In genomic region chr1:65066766-65067490, GRCh38 we compare ENCODE assay signal across 1 cellular context.
A peak's percentile ranks its signal among the peaks of the same experiment; 100 is the strongest.
TF ChIP-seq lines count a peak whose summit lies in the region.

No MANE protein-coding gene starts in this region.

TF ChIP-seq in HepG2, 621 proteins besides CTCF, POLR2A, EP300 and RAD21 (continued from another document and continues in another):
- TF ChIP-seq, protein P1, sequence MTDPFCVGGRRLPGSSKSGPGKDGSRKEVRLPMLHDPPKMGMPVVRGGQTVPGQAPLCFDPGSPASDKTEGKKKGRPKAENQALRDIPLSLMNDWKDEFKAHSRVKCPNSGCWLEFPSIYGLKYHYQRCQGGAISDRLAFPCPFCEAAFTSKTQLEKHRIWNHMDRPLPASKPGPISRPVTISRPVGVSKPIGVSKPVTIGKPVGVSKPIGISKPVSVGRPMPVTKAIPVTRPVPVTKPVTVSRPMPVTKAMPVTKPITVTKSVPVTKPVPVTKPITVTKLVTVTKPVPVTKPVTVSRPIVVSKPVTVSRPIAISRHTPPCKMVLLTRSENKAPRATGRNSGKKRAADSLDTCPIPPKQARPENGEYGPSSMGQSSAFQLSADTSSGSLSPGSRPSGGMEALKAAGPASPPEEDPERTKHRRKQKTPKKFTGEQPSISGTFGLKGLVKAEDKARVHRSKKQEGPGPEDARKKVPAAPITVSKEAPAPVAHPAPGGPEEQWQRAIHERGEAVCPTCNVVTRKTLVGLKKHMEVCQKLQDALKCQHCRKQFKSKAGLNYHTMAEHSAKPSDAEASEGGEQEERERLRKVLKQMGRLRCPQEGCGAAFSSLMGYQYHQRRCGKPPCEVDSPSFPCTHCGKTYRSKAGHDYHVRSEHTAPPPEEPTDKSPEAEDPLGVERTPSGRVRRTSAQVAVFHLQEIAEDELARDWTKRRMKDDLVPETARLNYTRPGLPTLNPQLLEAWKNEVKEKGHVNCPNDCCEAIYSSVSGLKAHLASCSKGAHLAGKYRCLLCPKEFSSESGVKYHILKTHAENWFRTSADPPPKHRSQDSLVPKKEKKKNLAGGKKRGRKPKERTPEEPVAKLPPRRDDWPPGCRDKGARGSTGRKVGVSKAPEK (CRISPR knock-in tag; IDR thresholded peaks at IDR 0.05; ENCODE audit: borderline replicate concordance): 0 out of 2 replicates have a peak, but pooled peaks have one; percentile 31
- 0 out of 2 replicates have a peak, but pooled peaks have one; percentile 27 for TF ChIP-seq ARID5B (CRISPR knock-in tag; IDR thresholded peaks at IDR 0.05)
- 0 out of 2 replicates have a peak, but pooled peaks have one; percentile 9 for TF ChIP-seq RBFOX2 (IDR thresholded peaks at IDR 0.05; ENCODE audit: low read depth, low read length)
- TF ChIP-seq GTF3A (CRISPR knock-in tag; conservative IDR thresholded peaks at IDR 0.05): no peak
- TF ChIP-seq ZNF20 (CRISPR knock-in tag; IDR thresholded peaks at IDR 0.05): no peak
- TF ChIP-seq ZNF747 (CRISPR knock-in tag; IDR thresholded peaks at IDR 0.05; ENCODE audit: borderline replicate concordance): no peak
- 0 out of 2 replicates have a peak, but pooled peaks have one; percentile 33 for TF ChIP-seq HIVEP1 (CRISPR knock-in tag; IDR thresholded peaks at IDR 0.05)
- TF ChIP-seq IKZF4 (CRISPR knock-in tag; IDR thresholded peaks at IDR 0.05; ENCODE audit: borderline replicate concordance, low read depth, not compliant biosample characterization): no peak
- no peak for TF ChIP-seq ZNF33B (CRISPR knock-in tag; IDR thresholded peaks at IDR 0.05)
- TF ChIP-seq ZNF776 (CRISPR knock-in tag; IDR thresholded peaks at IDR 0.05): peak; percentile 48; the same call in 1 of the 2 replicates
- TF ChIP-seq, protein P2, sequence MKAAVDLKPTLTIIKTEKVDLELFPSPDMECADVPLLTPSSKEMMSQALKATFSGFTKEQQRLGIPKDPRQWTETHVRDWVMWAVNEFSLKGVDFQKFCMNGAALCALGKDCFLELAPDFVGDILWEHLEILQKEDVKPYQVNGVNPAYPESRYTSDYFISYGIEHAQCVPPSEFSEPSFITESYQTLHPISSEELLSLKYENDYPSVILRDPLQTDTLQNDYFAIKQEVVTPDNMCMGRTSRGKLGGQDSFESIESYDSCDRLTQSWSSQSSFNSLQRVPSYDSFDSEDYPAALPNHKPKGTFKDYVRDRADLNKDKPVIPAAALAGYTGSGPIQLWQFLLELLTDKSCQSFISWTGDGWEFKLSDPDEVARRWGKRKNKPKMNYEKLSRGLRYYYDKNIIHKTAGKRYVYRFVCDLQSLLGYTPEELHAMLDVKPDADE (CRISPR knock-in tag; IDR thresholded peaks at IDR 0.05): 0 out of 2 replicates have a peak, but pooled peaks have one; percentile 36
- TF ChIP-seq ZNF12 (CRISPR knock-in tag; IDR thresholded peaks at IDR 0.05): no peak
- peak; percentile 36 for TF ChIP-seq MAX (IDR thresholded peaks at IDR 0.05)
- TF ChIP-seq, protein P3, sequence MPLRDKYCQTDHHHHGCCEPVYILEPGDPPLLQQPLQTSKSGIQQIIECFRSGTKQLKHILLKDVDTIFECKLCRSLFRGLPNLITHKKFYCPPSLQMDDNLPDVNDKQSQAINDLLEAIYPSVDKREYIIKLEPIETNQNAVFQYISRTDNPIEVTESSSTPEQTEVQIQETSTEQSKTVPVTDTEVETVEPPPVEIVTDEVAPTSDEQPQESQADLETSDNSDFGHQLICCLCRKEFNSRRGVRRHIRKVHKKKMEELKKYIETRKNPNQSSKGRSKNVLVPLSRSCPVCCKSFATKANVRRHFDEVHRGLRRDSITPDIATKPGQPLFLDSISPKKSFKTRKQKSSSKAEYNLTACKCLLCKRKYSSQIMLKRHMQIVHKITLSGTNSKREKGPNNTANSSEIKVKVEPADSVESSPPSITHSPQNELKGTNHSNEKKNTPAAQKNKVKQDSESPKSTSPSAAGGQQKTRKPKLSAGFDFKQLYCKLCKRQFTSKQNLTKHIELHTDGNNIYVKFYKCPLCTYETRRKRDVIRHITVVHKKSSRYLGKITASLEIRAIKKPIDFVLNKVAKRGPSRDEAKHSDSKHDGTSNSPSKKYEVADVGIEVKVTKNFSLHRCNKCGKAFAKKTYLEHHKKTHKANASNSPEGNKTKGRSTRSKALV (CRISPR knock-in tag; IDR thresholded peaks at IDR 0.05): peak; percentile 22; the same call in 1 of the 2 replicates
- no peak for TF ChIP-seq AGO1 (IDR thresholded peaks at IDR 0.05; ENCODE audit: low read depth, low read length, poor library complexity, severe bottlenecking)
- TF ChIP-seq, protein P4, sequence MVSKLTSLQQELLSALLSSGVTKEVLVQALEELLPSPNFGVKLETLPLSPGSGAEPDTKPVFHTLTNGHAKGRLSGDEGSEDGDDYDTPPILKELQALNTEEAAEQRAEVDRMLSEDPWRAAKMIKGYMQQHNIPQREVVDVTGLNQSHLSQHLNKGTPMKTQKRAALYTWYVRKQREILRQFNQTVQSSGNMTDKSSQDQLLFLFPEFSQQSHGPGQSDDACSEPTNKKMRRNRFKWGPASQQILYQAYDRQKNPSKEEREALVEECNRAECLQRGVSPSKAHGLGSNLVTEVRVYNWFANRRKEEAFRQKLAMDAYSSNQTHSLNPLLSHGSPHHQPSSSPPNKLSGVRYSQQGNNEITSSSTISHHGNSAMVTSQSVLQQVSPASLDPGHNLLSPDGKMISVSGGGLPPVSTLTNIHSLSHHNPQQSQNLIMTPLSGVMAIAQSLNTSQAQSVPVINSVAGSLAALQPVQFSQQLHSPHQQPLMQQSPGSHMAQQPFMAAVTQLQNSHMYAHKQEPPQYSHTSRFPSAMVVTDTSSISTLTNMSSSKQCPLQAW (CRISPR knock-in tag; IDR thresholded peaks at IDR 0.05): no peak
- no peak for TF ChIP-seq ELF4 (CRISPR knock-in tag; IDR thresholded peaks at IDR 0.05; ENCODE audit: borderline replicate concordance)
- TF ChIP-seq ZNF235 (CRISPR knock-in tag; IDR thresholded peaks at IDR 0.05; ENCODE audit: borderline replicate concordance): no peak
- TF ChIP-seq NFE2L1 (CRISPR knock-in tag; IDR thresholded peaks at IDR 0.05; ENCODE audit: borderline replicate concordance): no peak
- no peak for TF ChIP-seq TRAFD1 (CRISPR knock-in tag; IDR thresholded peaks at IDR 0.05; ENCODE audit: borderline replicate concordance)
- TF ChIP-seq CBX5 (CRISPR knock-in tag; IDR thresholded peaks at IDR 0.05; ENCODE audit: borderline replicate concordance): no peak
- no peak for TF ChIP-seq SYNCRIP (IDR thresholded peaks at IDR 0.05; ENCODE audit: insufficient read depth, low read depth, low read length)
- no peak for TF ChIP-seq ZNF790 (CRISPR knock-in tag; IDR thresholded peaks at IDR 0.05; ENCODE audit: borderline replicate concordance)
- TF ChIP-seq ZNF446 (CRISPR knock-in tag; IDR thresholded peaks at IDR 0.05): no peak
- no peak for TF ChIP-seq FOXP1 (IDR thresholded peaks at IDR 0.05)
- peak; percentile 56 for TF ChIP-seq FOXP1 (CRISPR knock-in tag; IDR thresholded peaks at IDR 0.05)
- TF ChIP-seq NRL (CRISPR knock-in tag; IDR thresholded peaks at IDR 0.05; ENCODE audit: borderline replicate concordance): no peak
- TF ChIP-seq ATAD3A (CRISPR knock-in tag; IDR thresholded peaks at IDR 0.05): no peak
- TF ChIP-seq KDM2A (CRISPR knock-in tag; IDR thresholded peaks at IDR 0.05; ENCODE audit: borderline replicate concordance, low read depth): peak; percentile 42; the same call in 1 of the 2 replicates
- TF ChIP-seq HMGXB4 (CRISPR knock-in tag; IDR thresholded peaks at IDR 0.05; ENCODE audit: borderline replicate concordance in 1 of 2, low read depth in 1 of 2): peak in 1 of 2 experiments; percentile 52; a peak in 1 of 4 replicates
- no peak for TF ChIP-seq TBP (CRISPR knock-in tag; IDR thresholded peaks at IDR 0.05)
- TF ChIP-seq CBFB (CRISPR knock-in tag; IDR thresholded peaks at IDR 0.05): no peak
- TF ChIP-seq ZNF766 (CRISPR knock-in tag; IDR thresholded peaks at IDR 0.05; ENCODE audit: borderline replicate concordance): 0 out of 2 replicates have a peak, but pooled peaks have one; percentile 20
- TF ChIP-seq EEA1 (CRISPR knock-in tag; IDR thresholded peaks at IDR 0.05; ENCODE audit: borderline replicate concordance): no peak
- TF ChIP-seq ZFY (CRISPR knock-in tag; IDR thresholded peaks at IDR 0.05): peak; percentile 34
- TF ChIP-seq FOXM1 (CRISPR knock-in tag; IDR thresholded peaks at IDR 0.05): no peak
- no peak for TF ChIP-seq NBN (conservative IDR thresholded peaks at IDR 0.05)
- no peak for TF ChIP-seq ELF1 (CRISPR knock-in tag; IDR thresholded peaks at IDR 0.05)
- peak; percentile 65 for TF ChIP-seq PATZ1 (CRISPR knock-in tag; IDR thresholded peaks at IDR 0.05)
- no peak for TF ChIP-seq MAFG (CRISPR knock-in tag; IDR thresholded peaks at IDR 0.05)
- no peak for TF ChIP-seq MEF2D (CRISPR knock-in tag; IDR thresholded peaks at IDR 0.05)
- no peak for TF ChIP-seq ZNF225 (CRISPR knock-in tag; IDR thresholded peaks at IDR 0.05)
- TF ChIP-seq KAT8 (CRISPR knock-in tag; IDR thresholded peaks at IDR 0.05): 0 out of 2 replicates have a peak, but pooled peaks have one; percentile 30
- TF ChIP-seq MXD1 (CRISPR knock-in tag; IDR thresholded peaks at IDR 0.05): 0 out of 2 replicates have a peak, but pooled peaks have one; percentile 54
- peak; percentile 90 for TF ChIP-seq ZNF777 (CRISPR knock-in tag; IDR thresholded peaks at IDR 0.05)
- no peak for TF ChIP-seq ZNF101 (CRISPR knock-in tag; IDR thresholded peaks at IDR 0.05; ENCODE audit: borderline replicate concordance, low read depth)
- TF ChIP-seq ZNF317 (CRISPR knock-in tag; IDR thresholded peaks at IDR 0.05): no peak
- no peak for TF ChIP-seq MEIS2 (CRISPR knock-in tag; IDR thresholded peaks at IDR 0.05)
